ENCODE assay signal across 1 cellular context in genomic region chr14:81416233-81416927, GRCh38.
TF ChIP-seq lines count a peak whose summit lies in the region.

No MANE protein-coding gene starts in this region.

TF ChIP-seq in WTC11, 78 proteins besides CTCF, POLR2A, EP300 and RAD21 (continued from another document):
- TF ChIP-seq PREB (CRISPR knock-in tag; IDR thresholded peaks at IDR 0.05; ENCODE audit: borderline replicate concordance), result no peak
- TF ChIP-seq FOXP1 (CRISPR knock-in tag; IDR thresholded peaks at IDR 0.05; ENCODE audit: borderline replicate concordance), result no peak
- no peak for TF ChIP-seq SOX15 (CRISPR knock-in tag; IDR thresholded peaks at IDR 0.05)
